In genomic region chr17:67718325-67718941, GRCh38 we compare ENCODE assay signal across 8 cellular contexts. TPM values are rescaled to one million over a fixed set of nuclear protein-coding genes. Genes with fewer than 3 reads are reported as not detected.
DNase-seq lines count a peak whose midpoint lies in the region; ATAC-seq, FAIRE-seq and TF ChIP-seq lines count a peak whose summit lies in the region.

No MANE protein-coding gene starts in this region.

- H3K27ac ChIP-seq in DOHH2 (ENCODE audit: low read depth, low read length) = peak overlapping the region; percentile 65
- H3K27ac ChIP-seq in HCT116 (ENCODE audit: low read depth, low read length) = peak overlapping the region; percentile 77
- H3K27ac ChIP-seq in mammary epithelial cell (ENCODE audit: insufficient read depth, low read depth, low read length) = peak overlapping the region; percentile 85
- peak overlapping the region; percentile 78 to 89 for H3K27ac ChIP-seq in left lung

- H4K20me1 ChIP-seq in DOHH2 (ENCODE audit: control insufficient read depth, insufficient read depth, low read depth, low read length) (no peaks in the 10 kb centered on the region), HCT116 (ENCODE audit: insufficient read depth) (no peaks in the 10 kb centered on the region), mammary epithelial cell (ENCODE audit: insufficient read depth, low read length) (no peaks in the 10 kb centered on the region)

- peak overlapping the region; percentile 87 for H3K4me2 ChIP-seq in DOHH2 (ENCODE audit: low read length)
- peak overlapping the region; percentile 84 for H3K4me2 ChIP-seq in HCT116 (ENCODE audit: low read length)
- H3K4me2 ChIP-seq in mammary epithelial cell (ENCODE audit: insufficient read depth, low read depth, low read length) = peak overlapping the region; percentile 89

- TF ChIP-seq POLR2A in HCT116 (IDR thresholded peaks at IDR 0.05; ENCODE audit: borderline replicate concordance, extremely low read depth, insufficient read depth, insufficient read length) = no peak

- no peak for TF ChIP-seq RAD21 in HCT116 (IDR thresholded peaks at IDR 0.05; ENCODE audit: low read depth)

- H3K9me3 ChIP-seq in DOHH2 (ENCODE audit: control insufficient read depth, insufficient read depth, low read length) = no peaks in the 10 kb centered on the region
- no peaks in the 10 kb centered on the region for H3K9me3 ChIP-seq in HCT116 (ENCODE audit: control insufficient read depth in 1 of 2, insufficient read depth in 1 of 2, low read depth in 1 of 2, low read length in 2 of 2)
- no peaks in the 10 kb centered on the region for H3K9me3 ChIP-seq in mammary epithelial cell (replicated peaks; ENCODE audit: insufficient read depth, low read length)
- H3K9me3 ChIP-seq in left lung = no peaks in the 10 kb centered on the region

- H3K4me1 ChIP-seq in DOHH2 (ENCODE audit: control insufficient read depth, low read length) (peaks cover 24% of the 10 kb centered on the region), HCT116 (ENCODE audit: control insufficient read depth in 1 of 2, insufficient read depth in 2 of 2, low read length in 2 of 2) (peaks cover 7 to 16% of the 10 kb centered on the region in 2 experiments; a peak in 3 of 4 replicates), mammary epithelial cell (ENCODE audit: insufficient read depth, low read length) (peaks cover 16% of the 10 kb centered on the region), left lung (peaks cover 0 to 25% of the 10 kb centered on the region in 2 donors)

- H2AFZ ChIP-seq in HCT116 (ENCODE audit: low read depth, low read length, poor library complexity, severe bottlenecking) (no peak overlapping the region), mammary epithelial cell (ENCODE audit: low read depth, low read length) (peak overlapping the region; percentile 94)

- in situ Hi-C loops in mammary epithelial cell (cut with MboI; ENCODE audit: low sequenced_read_pairs in 2 of 2) = no loop called here

- H3K4me3 ChIP-seq in DOHH2 (ENCODE audit: low read length) (peak overlapping the region; percentile 85), HCT116 (replicated peaks in 1 of 2; ENCODE audit: low read depth in 1 of 2, low read length in 2 of 2) (peak overlapping the region; percentile 83 to 94), mammary epithelial cell (replicated peaks in 1 of 3; ENCODE audit: insufficient read depth in 1 of 3, low read depth in 2 of 3, low read length in 3 of 3) (peak overlapping the region; percentile 81 to 90 (median 81)), left lung (peak overlapping the region; percentile 81 to 87)

- dilution Hi-C loops in mammary epithelial cell (cut with HindIII; ENCODE audit: low sequenced_read_pairs) = no loop called here

- H3F3A ChIP-seq in DOHH2 (ENCODE audit: control insufficient read depth, insufficient read depth) = peaks cover 7% of the 10 kb centered on the region; the same call in 1 of the 2 replicates

- H3K9ac ChIP-seq in HCT116 (ENCODE audit: low read length) = peak overlapping the region; percentile 99
- H3K9ac ChIP-seq in mammary epithelial cell (ENCODE audit: insufficient read depth, low read length) = peak overlapping the region; percentile 99

- FAIRE-seq in RCC 7860 (lab: Jason Lieb, UNC) = no peak

- BruUV-seq in HCT116 (replicated peaks; lab: Mats Ljungman, UMichigan) (no TSS peak), mammary epithelial cell (replicated peaks; lab: Mats Ljungman, UMichigan) (no TSS peak)

- RAD21 ChIA-PET in HCT116 (lab: Charles Lee; ENCODE audit: low non-redundant PET in 1 of 2, low total read pairs in 2 of 2, uncharacterized antibody in 2 of 2, unreplicated experiment in 2 of 2) = no interaction called here

- H3K27me3 ChIP-seq in DOHH2 (ENCODE audit: control insufficient read depth, low read length) (no peaks in the 10 kb centered on the region), HCT116 (ENCODE audit: insufficient read depth, low read length) (no peaks in the 10 kb centered on the region), mammary epithelial cell (ENCODE audit: insufficient read depth, low read length) (no peaks in the 10 kb centered on the region), left lung (no peaks in the 10 kb centered on the region)

- CTCF ChIA-PET in HCT116 (lab: Charles Lee) (no interaction called here), mammary epithelial cell (lab: Charles Lee; ENCODE audit: low non-redundant PET) (no interaction called here)

- no peak for DNase-seq in HCT116 (ENCODE audit: low read depth, low spot score)
- peak; percentile 46 for DNase-seq in RCC 7860 (ENCODE audit: low spot score)
- DNase-seq in mammary epithelial cell = peak; percentile 56
- no peak for DNase-seq in left lung
- DNase-seq in stimulated activated CD8-positive, alpha-beta memory T cell treated with anti-CD3 and anti-CD28 coated beads, Interleukin-15, amount 100 ng/mL, for 1 hour (ENCODE audit: low read depth) = peak; percentile 12
- no peak for DNase-seq in ureter (ENCODE audit: low spot score)

- no peak for TF ChIP-seq CTCF in DOHH2 (IDR thresholded peaks at IDR 0.05; ENCODE audit: low read depth, low read length, poor library complexity, severe bottlenecking)
- TF ChIP-seq CTCF in HCT116 (IDR thresholded peaks at IDR 0.05 in 2 of 3, conservative IDR thresholded peaks at IDR 0.05 in 1 of 3; ENCODE audit: borderline replicate concordance in 1 of 3, insufficient read depth in 1 of 3, low read depth in 2 of 3, low read length in 2 of 3) = no peak
- no peak for TF ChIP-seq CTCF in mammary epithelial cell (conservative IDR thresholded peaks at IDR 0.05 in 1 of 2, IDR thresholded peaks at IDR 0.05 in 1 of 2; ENCODE audit: extremely low read depth in 1 of 2, insufficient read depth in 1 of 2, low read depth in 1 of 2, low read length in 2 of 2)
- no peak for TF ChIP-seq CTCF in left lung (IDR thresholded peaks at IDR 0.05)

- intact Hi-C loops in HCT116 (cut with micrococcal nuclease) (loop anchor here (5.0 kb wide), 1 partner anchor 1044 kb away; no protein-coding TSS in a partner anchor), mammary epithelial cell (cut with micrococcal nuclease) (loop anchor here (10.0 kb wide), 1 partner anchor 316 kb away; the partner anchor contains the start of gene KPNA2), left lung (cut with DNase I) (no loop called here)

- under 1% methylated on average over 15 of the region's 16 CpGs for WGBS in mammary epithelial cell (ENCODE audit: low coverage, missing lambda C conversion rate)

- peaks cover 54% of the 10 kb centered on the region for H3K79me2 ChIP-seq in DOHH2 (ENCODE audit: control insufficient read depth, low read length)
- peaks cover 51% of the 10 kb centered on the region for H3K79me2 ChIP-seq in HCT116 (ENCODE audit: insufficient read depth, low read length)
- peaks cover 37% of the 10 kb centered on the region for H3K79me2 ChIP-seq in mammary epithelial cell (ENCODE audit: insufficient read depth, low read length)

- no peaks in the 10 kb centered on the region for H3K9me2 ChIP-seq in DOHH2 (replicated peaks; ENCODE audit: control insufficient read depth, low read length)
- no peaks in the 10 kb centered on the region for H3K9me2 ChIP-seq in HCT116 (ENCODE audit: insufficient read depth)

- peaks cover 51% of the 10 kb centered on the region for H3K36me3 ChIP-seq in DOHH2 (ENCODE audit: control insufficient read depth, low read length)
- peaks cover 23 to 29% of the 10 kb centered on the region in 2 experiments; a peak in 3 of 4 replicates for H3K36me3 ChIP-seq in HCT116 (ENCODE audit: control insufficient read depth in 1 of 2, insufficient read depth in 2 of 2, low read length in 2 of 2)
- peaks cover 16% of the 10 kb centered on the region for H3K36me3 ChIP-seq in mammary epithelial cell (ENCODE audit: insufficient read depth, low read length)
- peaks cover 0 to 30% of the 10 kb centered on the region in 2 donors for H3K36me3 ChIP-seq in left lung

- ATAC-seq in HCT116 (peak; percentile 29; the same call in 1 of the 2 replicates), left lung (peak; percentile 23), HG03280 (IDR thresholded peaks at IDR 0.05; ENCODE audit: unreplicated experiment) (no peak)

- POLR2A ChIA-PET in HCT116 (lab: Charles Lee) = interaction anchor here (0.6 kb wide), 1 partner anchor 60 kb away, joined by 5 read pairs; no protein-coding TSS in a partner anchor

TF ChIP-seq in HCT116, 20 proteins besides CTCF, POLR2A, EP300 and RAD21 (continues in another document):
- TF ChIP-seq JUND (IDR thresholded peaks at IDR 0.05) (no peak), EGR1 (IDR thresholded peaks at IDR 0.05; ENCODE audit: low read depth) (no peak), CBX3 (IDR thresholded peaks at IDR 0.05; ENCODE audit: low read depth) (no peak), ZNF274 (IDR thresholded peaks at IDR 0.05; ENCODE audit: low read depth, low read length) (no peak), ZBTB33 (IDR thresholded peaks at IDR 0.05; ENCODE audit: extremely low read depth, insufficient replicate concordance, low read length) (no peak), ELF1 (IDR thresholded peaks at IDR 0.05; ENCODE audit: borderline replicate concordance, low read depth) (no peak), SIN3A (IDR thresholded peaks at IDR 0.05; ENCODE audit: low read depth) (no peak), SP1 (IDR thresholded peaks at IDR 0.05; ENCODE audit: low read depth) (no peak), SRF (IDR thresholded peaks at IDR 0.05; ENCODE audit: low read depth) (no peak), POLR2AphosphoS5 (IDR thresholded peaks at IDR 0.05; ENCODE audit: low read depth, low read length) (no peak), ATF3 (IDR thresholded peaks at IDR 0.05) (no peak)

RNA-seq across cellular contexts. Expression of gene NOL11, which starts 0.7 kb away (rescaled TPM):
- 118 TPM for total RNA-seq in HCT116 (2021; ENCODE audit: unreplicated experiment)
- 30.2 and 46.9 TPM in 2 replicates for polyA plus RNA-seq in HCT116 (2012)
- total RNA-seq in mammary epithelial cell = 10 to 100 TPM; 36.5 to 40.6 TPM
- 33.6 TPM for polyA plus RNA-seq in mammary epithelial cell
- polyA minus RNA-seq in mammary epithelial cell = 50.6 TPM
- 10 to 100 TPM; 27.8 to 36.0 TPM for total RNA-seq in left lung
- total RNA-seq in ureter = 52.0 TPM

Comparison
In these comparisons a context has a peak if more than half of its experiments do, and no peak if none do; other contexts are left out.
1. DNase-seq: peak in RCC 7860 (single experiment), mammary epithelial cell (single experiment) and stimulated activated CD8-positive, alpha-beta memory T cell treated with anti-CD3 and anti-CD28 coated beads, Interleukin-15, amount 100 ng/mL, for 1 hour (single experiment); none in HCT116 (single experiment), left lung (0 of 2) and ureter (single experiment).
2. intact Hi-C loops: an anchor here in HCT116 (5.0 kb wide) and mammary epithelial cell (10.0 kb wide); none called in left lung.
3. Peak in every context shown above with its lines, with median percentiles within 50 percentile points of each other: H3K27ac ChIP-seq, H3K4me2 ChIP-seq and H3K4me3 ChIP-seq.